ENCODE assay signal across 19 cellular contexts in the genomic region with DNA sequence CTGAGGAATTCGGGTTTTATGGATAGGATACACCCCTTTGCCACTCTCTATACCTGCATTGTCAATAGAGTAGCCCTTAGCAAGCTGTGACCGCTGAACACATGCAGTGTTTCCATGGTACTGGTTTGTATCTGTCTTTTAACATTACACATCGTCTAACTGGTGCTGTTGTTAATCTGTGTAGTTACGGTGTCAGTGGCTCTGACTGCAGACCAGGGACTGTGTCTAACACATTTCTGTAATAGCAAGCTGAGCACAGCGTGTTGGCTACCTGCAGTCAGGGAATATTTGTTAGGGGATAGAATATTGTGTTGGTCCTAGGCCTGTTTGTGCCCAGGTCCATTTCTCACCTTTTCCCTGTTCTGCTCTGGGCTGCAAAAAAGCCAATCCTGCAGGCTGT. TPM values are rescaled to one million over a fixed set of nuclear protein-coding genes. Genes with fewer than 3 reads are reported as not detected.
DNase-seq lines count a peak whose midpoint lies in the region; ATAC-seq and TF ChIP-seq lines count a peak whose summit lies in the region.
"Had no signal": no experiment of that assay in that cellular context is flagged by ENCODE, and none has a peak within 500 bp of the region (broad histone marks: within the 10 kb centered on the region; RNA-seq: fewer than 3 reads in every experiment).

No MANE protein-coding gene starts in this region.

- H3K9me2 ChIP-seq in neural cell (ENCODE audit: insufficient read depth, low read length), result no peaks in the 10 kb centered on the region

- H3K27ac ChIP-seq in neural cell (ENCODE audit: low read length), result peak overlapping the region; percentile 24
- H3K27ac ChIP-seq in aorta (ENCODE audit: low read depth in 1 of 2, low read length in 2 of 2), result no peak overlapping the region
- H3K27ac ChIP-seq: GM23248 had no signal

- peak overlapping the region; percentile 4 for H3K4me3 ChIP-seq in neural cell (ENCODE audit: low read length)
- H3K4me3 ChIP-seq in aorta (ENCODE audit: low read length in 2 of 2), result no peak overlapping the region
- H3K4me3 ChIP-seq: GM12878, GM23248 had no signal

- no peak overlapping the region for H3K4me3 Mint-ChIP-seq in activated CD4-positive, alpha-beta T cell treated with anti-CD3 and anti-CD28 coated beads, Interleukin-2, amount 10 ng/mL, durations not matched to agents 24 days and 14 days
- H3K4me3 Mint-ChIP-seq: CD8-positive, alpha-beta T cell had no signal

- no peaks in the 10 kb centered on the region for H3K36me3 Mint-ChIP-seq in activated CD4-positive, alpha-beta T cell treated with anti-CD3 and anti-CD28 coated beads, Interleukin-2, amount 10 ng/mL, durations not matched to agents 24 days and 14 days (ENCODE audit: low read depth)

- H3K36me3 ChIP-seq in neural cell (ENCODE audit: insufficient read depth, low read length) (no peaks in the 10 kb centered on the region), aorta (ENCODE audit: control insufficient read depth in 1 of 2, insufficient read depth in 2 of 2, low read length in 1 of 2) (peaks cover 0 to 5% of the 10 kb centered on the region in 2 donors)

- WGBS in aorta, 2 donors, result 85 to 89% methylated on average over 5 of the region's 5 CpGs

- H3K4me2 ChIP-seq in neural cell (ENCODE audit: low read length), result no peak overlapping the region

- no peak for ATAC-seq in aorta (ENCODE audit: low FRiP score)
- ATAC-seq: CD8-positive, alpha-beta T cell; GM12878 had no signal

- H3K79me2 ChIP-seq in neural cell (replicated peaks; ENCODE audit: insufficient read depth, low read length), result no peaks in the 10 kb centered on the region

- TF ChIP-seq RAD21 in neural cell (conservative IDR thresholded peaks at IDR 0.05), result no peak

- H3K4me1 ChIP-seq in aorta (ENCODE audit: control insufficient read depth in 1 of 2, insufficient read depth in 2 of 2, low read length in 2 of 2), result no peaks in the 10 kb centered on the region
- H3K4me1 ChIP-seq: Caco-2 had no signal

- no peaks in the 10 kb centered on the region for H3F3A ChIP-seq in neural cell (ENCODE audit: insufficient read depth, low read length, poor library complexity, severe bottlenecking)

- no peak overlapping the region for H3K27ac Mint-ChIP-seq in activated CD4-positive, alpha-beta T cell treated with anti-CD3 and anti-CD28 coated beads, Interleukin-2, amount 10 ng/mL, durations not matched to agents 24 days and 14 days

- intact Hi-C loops in activated CD4-positive, alpha-beta T cell treated with anti-CD3 and anti-CD28 coated beads, Interleukin-2, amount 10 ng/mL, durations not matched to agents 24 days and 14 days (cut with micrococcal nuclease), result no loop called here
- intact Hi-C loops in aorta (cut with DNase I), result no loop called here

- H3K4me1 Mint-ChIP-seq in activated CD4-positive, alpha-beta T cell treated with anti-CD3 and anti-CD28 coated beads, Interleukin-2, amount 10 ng/mL, durations not matched to agents 24 days and 14 days, result no peaks in the 10 kb centered on the region

- no peak overlapping the region for H2AFZ ChIP-seq in neural cell (ENCODE audit: low read depth, low read length)
- H2AFZ ChIP-seq: GM23248 had no signal

- H3K27me3 ChIP-seq in neural cell (ENCODE audit: insufficient read depth, low read depth, low read length), result no peaks in the 10 kb centered on the region
- H3K27me3 ChIP-seq in aorta (ENCODE audit: control insufficient read depth in 1 of 2, insufficient read depth in 2 of 2, low read length in 1 of 2), result no peaks in the 10 kb centered on the region

- no peak for TF ChIP-seq CTCF in neural cell (IDR thresholded peaks at IDR 0.05; ENCODE audit: poor library complexity, severe bottlenecking)

- H3K27me3 Mint-ChIP-seq in activated CD4-positive, alpha-beta T cell treated with anti-CD3 and anti-CD28 coated beads, Interleukin-2, amount 10 ng/mL, durations not matched to agents 24 days and 14 days, result no peaks in the 10 kb centered on the region

- TF ChIP-seq EP300 in neural cell (conservative IDR thresholded peaks at IDR 0.05; ENCODE audit: poor library complexity, severe bottlenecking), result peak; percentile 54

- no peaks in the 10 kb centered on the region for H3K9me3 ChIP-seq in neural cell (ENCODE audit: low read length)
- no peaks in the 10 kb centered on the region for H3K9me3 ChIP-seq in aorta (ENCODE audit: control insufficient read depth, low read length)
- H3K9me3 ChIP-seq: Caco-2 had no signal

- H3K9me3 Mint-ChIP-seq in activated CD4-positive, alpha-beta T cell treated with anti-CD3 and anti-CD28 coated beads, Interleukin-2, amount 10 ng/mL, durations not matched to agents 24 days and 14 days, result no peaks in the 10 kb centered on the region
- H3K9me3 Mint-ChIP-seq: CD8-positive, alpha-beta T cell had no signal

- DNase-seq in activated CD4-positive, alpha-beta T cell treated with anti-CD3 and anti-CD28 coated beads, Interleukin-2, amount 10 ng/mL, durations not matched to agents 24 days and 14 days, result peak; percentile 35
- no peak for DNase-seq in activated CD4-positive, alpha-beta T cell treated with anti-CD3 and anti-CD28 coated beads for 1 hour
- DNase-seq in left kidney (ENCODE audit: low read depth, low spot score), result peak; percentile 30
- DNase-seq in dedifferentiated amniotic fluid mesenchymal stem cell (ENCODE audit: extremely low spot score), result no peak
- no peak for DNase-seq in aorta
- DNase-seq: C1 segment of cervical spinal cord; Caco-2; CD8-positive, alpha-beta T cell; DMS153; EL; GDM1; GM23248; H7; HCEC 1CT had no signal

- no peaks in the 10 kb centered on the region for H4K20me1 ChIP-seq in neural cell (ENCODE audit: insufficient read depth)

- H3K9ac ChIP-seq in neural cell (ENCODE audit: low read length), result no peak overlapping the region
- H3K9ac ChIP-seq: GM23248 had no signal

TF ChIP-seq in neural cell, 6 proteins besides CTCF, POLR2A, EP300 and RAD21:
- TF ChIP-seq MXI1 (conservative IDR thresholded peaks at IDR 0.05; ENCODE audit: poor library complexity, severe bottlenecking) (no peak), SMC3 (conservative IDR thresholded peaks at IDR 0.05; ENCODE audit: poor library complexity) (no peak), TAF1 (IDR thresholded peaks at IDR 0.05; ENCODE audit: low read depth) (no peak), EZH2 (IDR thresholded peaks at IDR 0.05; ENCODE audit: borderline replicate concordance, insufficient read depth, low read length, poor library complexity, severe bottlenecking) (no peak), POLR2AphosphoS5 (IDR thresholded peaks at IDR 0.05) (peak; percentile 84)
- TF ChIP-seq, protein P1, sequence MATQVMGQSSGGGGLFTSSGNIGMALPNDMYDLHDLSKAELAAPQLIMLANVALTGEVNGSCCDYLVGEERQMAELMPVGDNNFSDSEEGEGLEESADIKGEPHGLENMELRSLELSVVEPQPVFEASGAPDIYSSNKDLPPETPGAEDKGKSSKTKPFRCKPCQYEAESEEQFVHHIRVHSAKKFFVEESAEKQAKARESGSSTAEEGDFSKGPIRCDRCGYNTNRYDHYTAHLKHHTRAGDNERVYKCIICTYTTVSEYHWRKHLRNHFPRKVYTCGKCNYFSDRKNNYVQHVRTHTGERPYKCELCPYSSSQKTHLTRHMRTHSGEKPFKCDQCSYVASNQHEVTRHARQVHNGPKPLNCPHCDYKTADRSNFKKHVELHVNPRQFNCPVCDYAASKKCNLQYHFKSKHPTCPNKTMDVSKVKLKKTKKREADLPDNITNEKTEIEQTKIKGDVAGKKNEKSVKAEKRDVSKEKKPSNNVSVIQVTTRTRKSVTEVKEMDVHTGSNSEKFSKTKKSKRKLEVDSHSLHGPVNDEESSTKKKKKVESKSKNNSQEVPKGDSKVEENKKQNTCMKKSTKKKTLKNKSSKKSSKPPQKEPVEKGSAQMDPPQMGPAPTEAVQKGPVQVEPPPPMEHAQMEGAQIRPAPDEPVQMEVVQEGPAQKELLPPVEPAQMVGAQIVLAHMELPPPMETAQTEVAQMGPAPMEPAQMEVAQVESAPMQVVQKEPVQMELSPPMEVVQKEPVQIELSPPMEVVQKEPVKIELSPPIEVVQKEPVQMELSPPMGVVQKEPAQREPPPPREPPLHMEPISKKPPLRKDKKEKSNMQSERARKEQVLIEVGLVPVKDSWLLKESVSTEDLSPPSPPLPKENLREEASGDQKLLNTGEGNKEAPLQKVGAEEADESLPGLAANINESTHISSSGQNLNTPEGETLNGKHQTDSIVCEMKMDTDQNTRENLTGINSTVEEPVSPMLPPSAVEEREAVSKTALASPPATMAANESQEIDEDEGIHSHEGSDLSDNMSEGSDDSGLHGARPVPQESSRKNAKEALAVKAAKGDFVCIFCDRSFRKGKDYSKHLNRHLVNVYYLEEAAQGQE (IDR thresholded peaks at IDR 0.05; ENCODE audit: borderline replicate concordance), result peak; percentile 31

RNA-seq across cellular contexts. Expression of a gene that starts 51.0 kb away (rescaled TPM):
- not detected in 2 replicates for total RNA-seq in activated CD4-positive, alpha-beta T cell treated with anti-CD3 and anti-CD28 coated beads, Interleukin-2, amount 10 ng/mL, durations not matched to agents 24 days and 14 days
- 1.5 and 2.6 TPM in 2 replicates for polyA plus RNA-seq in neural cell
- polyA minus RNA-seq in neural cell, result 6.0 and 6.8 TPM in 2 replicates
- total RNA-seq in aorta, result 1 to 10 TPM; 1.7 to 3.9 TPM
- 1 to 10 TPM; 1.0 to 4.7 TPM for polyA plus RNA-seq in aorta
- total RNA-seq: A172; A673; Caco-2; CD8-positive, alpha-beta T cell; GM12878; H1 had no signal
- polyA plus RNA-seq: GM23248, H1 had no signal

Comparison
In these comparisons a context has a peak if more than half of its experiments do, and no peak if none do; other contexts are left out.
1. DNase-seq: peak in activated CD4-positive, alpha-beta T cell treated with anti-CD3 and anti-CD28 coated beads, Interleukin-2, amount 10 ng/mL, durations not matched to agents 24 days and 14 days (single experiment) and left kidney (single experiment); none in activated CD4-positive, alpha-beta T cell treated with anti-CD3 and anti-CD28 coated beads for 1 hour (single experiment), dedifferentiated amniotic fluid mesenchymal stem cell (single experiment) and aorta (0 of 2).